1 cellular context compared by ENCODE assay signal in genomic region chr15:39682366-39682765, GRCh38.
TF ChIP-seq lines count a peak whose summit lies in the region.

No MANE protein-coding gene starts in this region.

TF ChIP-seq in IMR-90, 13 proteins besides CTCF, POLR2A, EP300 and RAD21 (continued from another document):
- TF ChIP-seq FOS (IDR thresholded peaks at IDR 0.05; ENCODE audit: low read depth, low read length) = no peak
- no peak for TF ChIP-seq MAFK (IDR thresholded peaks at IDR 0.05; ENCODE audit: low read depth, low read length)
- no peak for TF ChIP-seq USF2 (IDR thresholded peaks at IDR 0.05; ENCODE audit: low read depth, low read length)
- TF ChIP-seq CHD1 (IDR thresholded peaks at IDR 0.05; ENCODE audit: low read depth, low read length) = no peak
- no peak for TF ChIP-seq SMC3 (IDR thresholded peaks at IDR 0.05; ENCODE audit: low read depth, low read length)
- TF ChIP-seq RCOR1 (IDR thresholded peaks at IDR 0.05; ENCODE audit: insufficient replicate concordance, low read length) = no peak
- no peak for TF ChIP-seq MAZ (IDR thresholded peaks at IDR 0.05; ENCODE audit: borderline replicate concordance, low read depth, low read length)
